Comparison of ENCODE assay signal across 20 cellular contexts in genomic region chr15:79265167-79265566, GRCh38. TPM values are rescaled to one million over a fixed set of nuclear protein-coding genes. Genes with fewer than 3 reads are reported as not detected.
"Had no signal": no experiment of that assay in that cellular context is flagged by ENCODE, and none has a peak within 500 bp of the region (broad histone marks: within the 10 kb centered on the region; RNA-seq: fewer than 3 reads in every experiment).

No MANE protein-coding gene starts in this region.

- H3K36me3 ChIP-seq: gastroesophageal sphincter, prostate gland, right lobe of liver had no signal

- H3K4me3 Mint-ChIP-seq: activated CD8-positive, alpha-beta memory T cell treated with anti-CD3 and anti-CD28 coated beads, Interleukin-2, amount 10 ng/mL, durations not matched to agents 7 days and 5 days; activated naive CD4-positive, alpha-beta T cell treated with anti-CD3 and anti-CD28 coated beads, Interleukin-2, amount 50 U/mL, for 24 hours; activated T-cell treated with anti-CD3 and anti-CD28 coated beads, Interleukin-2, amount 50 U/mL, for 24 hours; brain; nephron had no signal

- H3K27ac Mint-ChIP-seq: activated CD8-positive, alpha-beta memory T cell treated with anti-CD3 and anti-CD28 coated beads, Interleukin-2, amount 10 ng/mL, durations not matched to agents 7 days and 5 days; activated naive CD4-positive, alpha-beta T cell treated with anti-CD3 and anti-CD28 coated beads, Interleukin-2, amount 50 U/mL, for 24 hours; activated T-cell treated with anti-CD3 and anti-CD28 coated beads, Interleukin-2, amount 50 U/mL, for 24 hours; brain; nephron had no signal

- H3K4me1 ChIP-seq: gastroesophageal sphincter, prostate gland, right lobe of liver had no signal

- H3K27ac ChIP-seq: gastroesophageal sphincter, hepatocyte, prostate gland, right lobe of liver had no signal

- H3K4me1 Mint-ChIP-seq: activated CD8-positive, alpha-beta memory T cell treated with anti-CD3 and anti-CD28 coated beads, Interleukin-2, amount 10 ng/mL, durations not matched to agents 7 days and 5 days; activated naive CD4-positive, alpha-beta T cell treated with anti-CD3 and anti-CD28 coated beads, Interleukin-2, amount 50 U/mL, for 24 hours; brain; nephron had no signal

- H3K9me3 ChIP-seq: gastroesophageal sphincter, mucosa of descending colon, prostate gland, right lobe of liver had no signal

- H3K36me3 Mint-ChIP-seq: activated CD8-positive, alpha-beta memory T cell treated with anti-CD3 and anti-CD28 coated beads, Interleukin-2, amount 10 ng/mL, durations not matched to agents 7 days and 5 days; activated naive CD4-positive, alpha-beta T cell treated with anti-CD3 and anti-CD28 coated beads, Interleukin-2, amount 50 U/mL, for 24 hours; brain had no signal

- H3K27me3 ChIP-seq: right lobe of liver had no signal

- H3K79me2 ChIP-seq: hepatocyte had no signal

- ATAC-seq: activated CD8-positive, alpha-beta memory T cell treated with anti-CD3 and anti-CD28 coated beads, Interleukin-2, amount 10 ng/mL, durations not matched to agents 7 days and 5 days; gastroesophageal sphincter; mucosa of descending colon; right lobe of liver had no signal

- H2AFZ ChIP-seq: hepatocyte had no signal

- H3K4me2 ChIP-seq: hepatocyte had no signal

- DNase-seq: activated CD8-positive, alpha-beta memory T cell treated with anti-CD3 and anti-CD28 coated beads, Interleukin-2, amount 10 ng/mL, durations not matched to agents 7 days and 5 days; activated effector memory CD4-positive, alpha-beta T cell treated with Interleukin-2 at 50 U/mL for 16 hours; activated T-cell treated with anti-CD3 and anti-CD28 coated beads, Interleukin-2, amount 50 U/mL, for 24 hours; amniotic stem cell; cerebellar nuclear complex; kidney glomerular epithelial cell; mucosa of descending colon; right lobe of liver; stimulated activated naive CD4-positive, alpha-beta T cell treated with Interleukin-2 at 50 U/mL for 16 hours; T-helper 2 cell had no signal

- H3K4me3 ChIP-seq: gastroesophageal sphincter, hepatocyte, lung, mucosa of descending colon, prostate gland, right lobe of liver had no signal

- H3K9me3 Mint-ChIP-seq: activated naive CD4-positive, alpha-beta T cell treated with anti-CD3 and anti-CD28 coated beads, Interleukin-2, amount 50 U/mL, for 24 hours; activated T-cell treated with anti-CD3 and anti-CD28 coated beads, Interleukin-2, amount 50 U/mL, for 24 hours; brain; nephron had no signal

RNA-seq across cellular contexts. Expression of gene ANKRD34C, which starts 17.4 kb away (rescaled TPM):
- total RNA-seq: activated CD8-positive, alpha-beta memory T cell treated with anti-CD3 and anti-CD28 coated beads, Interleukin-2, amount 10 ng/mL, durations not matched to agents 7 days and 5 days; dermis microvascular lymphatic vessel endothelial cell; fibroblast of lung; gastroesophageal sphincter; hepatocyte; omental fat pad; prostate gland; right lobe of liver had no signal
- polyA plus RNA-seq: fibroblast of lung, hepatocyte had no signal
